Comparison of ENCODE assay signal across 28 cellular contexts in genomic region chr7:46848944-46849343, GRCh38.
DNase-seq lines count a peak whose midpoint lies in the region; ATAC-seq and TF ChIP-seq lines count a peak whose summit lies in the region.
"Had no signal": no experiment of that assay in that cellular context is flagged by ENCODE, and none has a peak within 500 bp of the region (broad histone marks: within the 10 kb centered on the region; RNA-seq: fewer than 3 reads in every experiment).

No MANE protein-coding gene starts in this region.

- peaks cover 41% of the 10 kb centered on the region for H3K4me1 ChIP-seq in osteoblast (ENCODE audit: insufficient read depth, low read length)
- H3K4me1 ChIP-seq: left ventricle myocardium inferior, right atrium auricular region had no signal

- DNase-seq in AG20443 (ENCODE audit: low spot score): peak; percentile 37
- peak; percentile 52 for DNase-seq in HFF-Myc (ENCODE audit: extremely low read depth, low read depth)
- peak; percentile 14 for DNase-seq in choroid plexus epithelial cell (ENCODE audit: low read depth)
- DNase-seq in osteoblast (ENCODE audit: insufficient read length, low spot score, missing footprints): no peak
- DNase-seq in MV-4-11 (lab: John Stamatoyannopoulos, UW): no peak
- no peak for DNase-seq in T-helper 9 cell
- no peak for DNase-seq in activated CD4-positive, alpha-beta T cell treated with anti-CD3 and anti-CD28 coated beads for 4 hours
- DNase-seq: activated CD4-positive, CD25-positive, alpha-beta regulatory T cell; activated CD8-positive, alpha-beta T cell treated with anti-CD3 and anti-CD28 coated beads for 36 hours; activated gamma-delta T cell; activated naive CD8-positive, alpha-beta T cell treated with anti-CD3 and anti-CD28 coated beads, Interleukin-2, amount 50 U/mL, for 24 hours; activated T-cell treated with anti-CD3 and anti-CD28 coated beads for 4 hours; CD4-positive, alpha-beta T cell; DMS153; effector CD4-positive, alpha-beta T cell; GF-D8; H9; Karpas-422; left ventricle myocardium inferior; naive thymus-derived CD8-positive, alpha-beta T cell; NCI-H1092; NCI-H187; NCI-H524 treated with DMSO at 0.1 percent for 48 hours; occipital lobe; tibial artery had no signal

- H3K79me2 ChIP-seq in osteoblast (ENCODE audit: insufficient read depth, low read length): no peaks in the 10 kb centered on the region

- no peaks in the 10 kb centered on the region for H3K36me3 ChIP-seq in osteoblast (ENCODE audit: insufficient read depth, low read length)
- H3K36me3 ChIP-seq: left ventricle myocardium inferior, right atrium auricular region, tibial artery had no signal

- no peaks in the 10 kb centered on the region for H3K9me3 ChIP-seq in osteoblast (ENCODE audit: low read depth, low read length)
- H3K9me3 ChIP-seq: left ventricle myocardium inferior, right atrium auricular region, tibial artery had no signal

- no peak for TF ChIP-seq CTCF in HFF-Myc (IDR thresholded peaks at IDR 0.05; ENCODE audit: low read depth, low read length, missing control alignments)
- no peak for TF ChIP-seq CTCF in choroid plexus epithelial cell (conservative IDR thresholded peaks at IDR 0.05; ENCODE audit: low read depth, low read length)
- TF ChIP-seq CTCF in osteoblast (IDR thresholded peaks at IDR 0.05; ENCODE audit: extremely low read depth, low read depth, low read length): no peak

- no peaks in the 10 kb centered on the region for H3K27me3 ChIP-seq in osteoblast (ENCODE audit: insufficient read depth, low read length)
- H3K27me3 ChIP-seq: right atrium auricular region, tibial artery had no signal

- H4K20me1 ChIP-seq in osteoblast (ENCODE audit: insufficient read depth, low read length): no peaks in the 10 kb centered on the region

- no peak overlapping the region for H2AFZ ChIP-seq in osteoblast (ENCODE audit: low read length)

- H3K4me2 ChIP-seq in osteoblast (ENCODE audit: insufficient read depth, low read length): no peak overlapping the region

- H3K27ac ChIP-seq in osteoblast (ENCODE audit: low read depth, low read length): peak overlapping the region; percentile 82
- H3K27ac ChIP-seq: left ventricle myocardium inferior, right atrium auricular region, RWPE1, tibial artery had no signal

- no peak for ATAC-seq in GM18870 (IDR thresholded peaks at IDR 0.05; ENCODE audit: unreplicated experiment)
- ATAC-seq: activated CD8-positive, alpha-beta T cell treated with anti-CD3 and anti-CD28 coated beads for 36 hours; activated naive CD8-positive, alpha-beta T cell treated with anti-CD3 and anti-CD28 coated beads, Interleukin-2, amount 50 U/mL, for 24 hours; naive thymus-derived CD8-positive, alpha-beta T cell had no signal

- H3K4me3 ChIP-seq in HFF-Myc (replicated peaks; ENCODE audit: low read depth, low read length): no peak overlapping the region
- no peak overlapping the region for H3K4me3 ChIP-seq in choroid plexus epithelial cell (ENCODE audit: low read depth, low read length)
- no peak overlapping the region for H3K4me3 ChIP-seq in osteoblast (ENCODE audit: insufficient read depth, low read length)
- H3K4me3 ChIP-seq: left ventricle myocardium inferior, right atrium auricular region, tibial artery had no signal

Comparison
In these comparisons a context has a peak if more than half of its experiments do, and no peak if none do; other contexts are left out.
1. DNase-seq: peak in AG20443 (single experiment), HFF-Myc (single experiment) and choroid plexus epithelial cell (single experiment); none in osteoblast (single experiment), MV-4-11 (single experiment), T-helper 9 cell (single experiment) and activated CD4-positive, alpha-beta T cell treated with anti-CD3 and anti-CD28 coated beads for 4 hours (0 of 2).